ENCODE assay signal across 14 cellular contexts in the genomic region with DNA sequence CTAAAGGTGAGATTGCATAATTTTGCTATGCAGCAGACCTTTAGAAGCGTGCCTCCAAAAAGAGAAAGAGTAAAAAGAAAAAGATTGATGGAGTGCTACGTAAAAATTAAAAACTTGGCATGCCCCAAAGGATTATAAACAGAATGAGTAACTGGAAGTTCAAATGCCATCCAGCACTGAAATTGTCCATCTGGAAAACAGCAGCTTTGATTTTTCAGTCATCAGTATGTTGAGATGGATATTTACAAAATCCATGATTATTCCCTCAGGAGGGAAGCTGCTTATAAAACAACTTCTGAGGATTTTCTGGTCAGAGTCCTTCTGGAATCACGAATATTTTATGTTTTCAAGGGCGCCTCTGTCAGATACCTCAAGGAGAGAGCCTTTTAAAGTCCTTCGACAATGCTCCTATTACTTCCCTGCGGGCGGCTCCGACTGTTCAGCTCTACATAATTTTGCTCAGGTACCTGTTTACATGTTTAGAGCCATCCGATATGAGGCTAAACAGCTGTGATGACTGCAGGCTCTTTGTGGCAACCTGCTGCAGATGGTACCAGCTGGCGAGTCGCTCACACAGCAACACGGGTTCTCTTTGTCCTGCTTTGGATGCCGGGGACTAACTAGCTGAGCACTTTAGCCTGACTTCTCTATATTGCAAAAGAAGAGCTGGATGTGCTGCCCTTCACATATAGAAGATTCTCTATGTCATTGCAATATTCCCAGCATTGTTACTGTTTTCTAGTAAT.
DNase-seq lines count a peak whose midpoint lies in the region; ATAC-seq and TF ChIP-seq lines count a peak whose summit lies in the region.
"Had no signal": no experiment of that assay in that cellular context is flagged by ENCODE, and none has a peak within 500 bp of the region (broad histone marks: within the 10 kb centered on the region; RNA-seq: fewer than 3 reads in every experiment).

No MANE protein-coding gene starts in this region.

- H3K4me1 ChIP-seq in heart right ventricle (peaks cover 2 to 70% (median 50%) of the 10 kb centered on the region in 9 donors), GM23248 (ENCODE audit: insufficient read depth) (0 out of 2 replicates have a peak, but pooled peaks cover 6% of the 10 kb centered on the region)

- no peaks in the 10 kb centered on the region for H3K9me3 Mint-ChIP-seq in naive thymus-derived CD8-positive, alpha-beta T cell
- no peaks in the 10 kb centered on the region for H3K9me3 Mint-ChIP-seq in stimulated activated effector memory CD8-positive, alpha-beta T cell treated with anti-CD3 and anti-CD28 coated beads, Interleukin-12 subunit alpha, Interleukin-12 subunit beta, amount 100 ng/mL, for 72 hours

- H3K36me3 Mint-ChIP-seq in naive thymus-derived CD8-positive, alpha-beta T cell, result no peaks in the 10 kb centered on the region
- H3K36me3 Mint-ChIP-seq in stimulated activated effector memory CD8-positive, alpha-beta T cell treated with anti-CD3 and anti-CD28 coated beads, Interleukin-12 subunit alpha, Interleukin-12 subunit beta, amount 100 ng/mL, for 72 hours, result no peaks in the 10 kb centered on the region

- H3K9me2 ChIP-seq in GM23248 (ENCODE audit: insufficient read depth), result no peaks in the 10 kb centered on the region

- H3K4me1 Mint-ChIP-seq in naive thymus-derived CD8-positive, alpha-beta T cell, result no peaks in the 10 kb centered on the region
- H3K4me1 Mint-ChIP-seq in stimulated activated effector memory CD8-positive, alpha-beta T cell treated with anti-CD3 and anti-CD28 coated beads, Interleukin-12 subunit alpha, Interleukin-12 subunit beta, amount 100 ng/mL, for 72 hours, result no peaks in the 10 kb centered on the region

- H3K4me3 ChIP-seq in heart right ventricle (peak overlapping the region in 1 of 10 donors; percentile 3), GM23248 (no peak overlapping the region)
- H3K4me3 ChIP-seq: mucosa of descending colon had no signal

- H3K79me2 ChIP-seq in GM23248 (ENCODE audit: insufficient read depth), result no peaks in the 10 kb centered on the region

- H3K27me3 ChIP-seq in heart right ventricle (no peaks in the 10 kb centered on the region), GM23248 (replicated peaks; ENCODE audit: insufficient read depth) (no peaks in the 10 kb centered on the region)

- H3K9me3 ChIP-seq in heart right ventricle (no peaks in the 10 kb centered on the region), GM23248 (ENCODE audit: low read depth) (no peaks in the 10 kb centered on the region)
- H3K9me3 ChIP-seq: mucosa of descending colon had no signal

- H4K20me1 ChIP-seq in GM23248 (ENCODE audit: insufficient read depth), result no peaks in the 10 kb centered on the region

- no peaks in the 10 kb centered on the region for H3F3A ChIP-seq in GM23248 (ENCODE audit: insufficient read depth)

- H3K27ac Mint-ChIP-seq in naive thymus-derived CD8-positive, alpha-beta T cell, result no peak overlapping the region
- no peak overlapping the region for H3K27ac Mint-ChIP-seq in stimulated activated effector memory CD8-positive, alpha-beta T cell treated with anti-CD3 and anti-CD28 coated beads, Interleukin-12 subunit alpha, Interleukin-12 subunit beta, amount 100 ng/mL, for 72 hours

- no peak overlapping the region for H3K4me2 ChIP-seq in GM23248 (ENCODE audit: unreplicated experiment)

- H3K4me3 Mint-ChIP-seq in naive thymus-derived CD8-positive, alpha-beta T cell, result no peak overlapping the region
- no peak overlapping the region for H3K4me3 Mint-ChIP-seq in stimulated activated effector memory CD8-positive, alpha-beta T cell treated with anti-CD3 and anti-CD28 coated beads, Interleukin-12 subunit alpha, Interleukin-12 subunit beta, amount 100 ng/mL, for 72 hours

- no peak for TF ChIP-seq CTCF in heart right ventricle (IDR thresholded peaks at IDR 0.05)

- H3K9ac ChIP-seq in GM23248, result no peak overlapping the region

- H3K27me3 Mint-ChIP-seq in naive thymus-derived CD8-positive, alpha-beta T cell, result peaks cover 0 to 2% (median 1%) of the 10 kb centered on the region in 5 donors

- peak in 2 of 8 donors; percentile 15 to 20 for ATAC-seq in heart right ventricle
- no peak for ATAC-seq in naive thymus-derived CD8-positive, alpha-beta T cell
- no peak for ATAC-seq in stimulated activated effector memory CD8-positive, alpha-beta T cell treated with anti-CD3 and anti-CD28 coated beads, Interleukin-12 subunit alpha, Interleukin-12 subunit beta, amount 100 ng/mL, for 72 hours
- ATAC-seq: mucosa of descending colon, Panc1, SK-N-SH treated with all-trans-retinoic acid at 6 μM for 48 hours had no signal

- peak overlapping the region in 8 of 10 donors; percentile 11 to 51 (median 36) for H3K27ac ChIP-seq in heart right ventricle
- peak overlapping the region; percentile 7 for H3K27ac ChIP-seq in temporal lobe (ENCODE audit: low read depth, low read length)
- H3K27ac ChIP-seq in GM23248, result no peak overlapping the region

- DNase-seq in NCI-H2107 (lab: John Stamatoyannopoulos, UW) (peak; percentile 7), NCI-H69 (lab: John Stamatoyannopoulos, UW) (peak; percentile 92), heart right ventricle (no peak), GM23248 (no peak)
- no peak for DNase-seq in naive thymus-derived CD8-positive, alpha-beta T cell
- DNase-seq in stimulated activated effector memory CD8-positive, alpha-beta T cell treated with anti-CD3 and anti-CD28 coated beads, Interleukin-12 subunit alpha, Interleukin-12 subunit beta, amount 100 ng/mL, for 72 hours (ENCODE audit: low spot score in 2 of 2), result no peak
- DNase-seq: activated CD4-positive, alpha-beta T cell treated with anti-CD3 and anti-CD28 coated beads for 4 hours; GDM1; mucosa of descending colon; NCI-H1436 treated with DMSO at 0.1 percent for 48 hours; NCI-H526 had no signal

- no peak overlapping the region for H2AFZ ChIP-seq in GM23248

- POLR2A ChIA-PET in naive thymus-derived CD8-positive, alpha-beta T cell (lab: Charles Lee), result no interaction called here

- H3K36me3 ChIP-seq in heart right ventricle, result peaks cover 0 to 6% (median 0%) of the 10 kb centered on the region in 9 donors
- H3K36me3 ChIP-seq in GM23248 (ENCODE audit: low read depth), result no peaks in the 10 kb centered on the region

- 75 to 84% methylated on average over 13 of the region's 13 CpGs for WGBS in heart right ventricle, 2 donors
- 67 to 69% methylated on average over 13 of the region's 13 CpGs for WGBS in GM23248 (ENCODE audit: low coverage in 1 of 2, low lambda C conversion rate in 2 of 2, missing lambda C conversion rate in 2 of 2), 2 experiments

- intact Hi-C loops in heart right ventricle (cut with DNase I), result loop anchor here in 4 of 10 donors (2.0 to 10.0 kb wide), 4 partner anchors 186 to 473 kb away; no protein-coding TSS in a partner anchor

- in situ Hi-C loops in GM23248 (cut with MboI), result loop anchor here (5.0 to 25.0 kb wide), 3 partner anchors 186 to 379 kb away; partner anchors contain the start of gene MEP1A

Comparison
In these comparisons a context has a peak if more than half of its experiments do, and no peak if none do; other contexts are left out.
1. DNase-seq: peak in NCI-H2107 (single experiment) and NCI-H69 (single experiment); none in heart right ventricle (0 of 2), naive thymus-derived CD8-positive, alpha-beta T cell (0 of 10), stimulated activated effector memory CD8-positive, alpha-beta T cell treated with anti-CD3 and anti-CD28 coated beads, Interleukin-12 subunit alpha, Interleukin-12 subunit beta, amount 100 ng/mL, for 72 hours (0 of 2) and GM23248 (single experiment).